Comparison of ENCODE assay signal across 8 cellular contexts in genomic region chr20:50144362-50144761, GRCh38. TPM values are rescaled to one million over a fixed set of nuclear protein-coding genes. Genes with fewer than 3 reads are reported as not detected.
DNase-seq lines count a peak whose midpoint lies in the region; ATAC-seq and TF ChIP-seq lines count a peak whose summit lies in the region.

No MANE protein-coding gene starts in this region.

- no peaks in the 10 kb centered on the region for H3K27me3 ChIP-seq in sigmoid colon

- TF ChIP-seq CTCF in fibroblast of villous mesenchyme (IDR thresholded peaks at IDR 0.05; ENCODE audit: insufficient read depth, low read depth, low read length) (no peak), sigmoid colon (IDR thresholded peaks at IDR 0.05) (no peak)

- intact Hi-C loops in sigmoid colon (cut with DNase I): no loop called here

- peak; percentile 98 for DNase-seq in GM04503 (ENCODE audit: low read depth)
- peak; percentile 19 for DNase-seq in SKM-1 (lab: John Stamatoyannopoulos, UW; ENCODE audit: unreplicated experiment)
- DNase-seq in fibroblast of villous mesenchyme (ENCODE audit: low read depth): peak; percentile 99
- DNase-seq in sigmoid colon: peak; percentile 89
- no peak for DNase-seq in NCI-H2029 (lab: John Stamatoyannopoulos, UW)

- TF ChIP-seq POLR2A in sigmoid colon (IDR thresholded peaks at IDR 0.05): no peak

- no peak for TF ChIP-seq EP300 in sigmoid colon (IDR thresholded peaks at IDR 0.05)

- no peaks in the 10 kb centered on the region for H3K9me3 ChIP-seq in sigmoid colon

- peaks cover 0 to 60% (median 39%) of the 10 kb centered on the region in 4 donors for H3K4me1 ChIP-seq in sigmoid colon

- H3K4me3 ChIP-seq in fibroblast of villous mesenchyme (ENCODE audit: low read depth, low read length) (no peak overlapping the region), sigmoid colon (no peak overlapping the region)

- WGBS in sigmoid colon, 2 donors: 68 to 84% methylated on average over 4 of the region's 4 CpGs

- peak overlapping the region; percentile 51 to 79 (median 58) for H3K27ac ChIP-seq in sigmoid colon

- ATAC-seq in HG03196 (IDR thresholded peaks at IDR 0.05; ENCODE audit: unreplicated experiment): no peak
- no peak for ATAC-seq in GM21786 (IDR thresholded peaks at IDR 0.05; ENCODE audit: unreplicated experiment)
- no peak for ATAC-seq in HG03095 (IDR thresholded peaks at IDR 0.05; ENCODE audit: unreplicated experiment)

- H3K36me3 ChIP-seq in sigmoid colon: peaks cover 10 to 51% (median 20%) of the 10 kb centered on the region in 4 donors

RNA-seq across cellular contexts. Expression of gene PEDS1, which starts 9.2 kb away (rescaled TPM):
- total RNA-seq in fibroblast of villous mesenchyme (25.9 and 27.7 TPM in 2 replicates), sigmoid colon (10 to 100 TPM; 19.1 to 27.4 (median 22.6) TPM)
- polyA plus RNA-seq in sigmoid colon: 10 to 100 TPM; 13.8 to 24.2 (median 14.3) TPM

RNA-seq across cellular contexts. Expression of gene UBE2V1, which starts 31.4 kb away (rescaled TPM):
- total RNA-seq in fibroblast of villous mesenchyme (88.1 and 90.2 TPM in 2 replicates), sigmoid colon (100 to 1,000 TPM in 1 of 4 donors, 10 to 100 TPM in 3; 55.0 to 117 (median 65.6) TPM)
- 10 to 100 TPM; 80.4 to 94.1 (median 91.3) TPM for polyA plus RNA-seq in sigmoid colon

RNA-seq across cellular contexts. Expression of gene CEBPB, which starts 46.3 kb away (rescaled TPM):
- 70.4 and 71.5 TPM in 2 replicates for total RNA-seq in fibroblast of villous mesenchyme
- 100 to 1,000 TPM in 2 of 4 donors, 10 to 100 TPM in 2; 53.2 to 173 (median 93.6) TPM for total RNA-seq in sigmoid colon
- polyA plus RNA-seq in sigmoid colon: 10 to 100 TPM in 2 of 3 donors, 1 to 10 TPM in 1; 6.9 to 17.4 (median 12.2) TPM
